ENCODE assay signal across 8 cellular contexts in the genomic region with DNA sequence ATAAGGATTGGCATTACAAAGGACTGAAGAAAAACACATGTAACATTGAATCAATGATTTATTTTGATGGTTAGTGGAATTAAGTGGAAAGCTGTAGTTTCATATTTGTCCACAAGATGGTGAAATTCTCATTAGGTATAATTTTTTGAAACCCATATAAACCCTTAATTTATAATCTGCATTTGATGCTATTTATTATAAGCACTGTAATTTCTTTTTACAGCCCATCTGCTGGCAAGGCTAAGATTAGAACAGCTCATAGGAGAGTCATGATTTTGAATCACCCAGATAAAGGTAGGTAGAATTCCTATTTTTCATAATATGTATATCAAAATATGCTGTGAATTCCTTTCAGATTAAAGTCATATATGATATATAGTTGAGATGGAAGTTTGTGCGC.
DNase-seq lines count a peak whose midpoint lies in the region; ATAC-seq, FAIRE-seq and TF ChIP-seq lines count a peak whose summit lies in the region.

No MANE protein-coding gene starts in this region.

- H3K4me3 ChIP-seq in PC-9 (no peak overlapping the region), fibroblast of villous mesenchyme (ENCODE audit: low read depth, low read length) (no peak overlapping the region), thyroid gland (replicated peaks in 1 of 3) (no peak overlapping the region)

- peak; percentile 96 for FAIRE-seq in A204.1 (lab: Jason Lieb, UNC)

- no TSS peak for BruUV-seq in PC-9 (replicated peaks; lab: Mats Ljungman, UMichigan)

- H3K9me3 ChIP-seq in PC-9 (ENCODE audit: insufficient read depth, low read depth): no peaks in the 10 kb centered on the region; the same call in 1 of the 2 replicates
- no peaks in the 10 kb centered on the region for H3K9me3 ChIP-seq in thyroid gland

- WGBS in thyroid gland, 2 donors: 95 to 100% methylated on average over 1 of the region's 1 CpG

- H3K27me3 ChIP-seq in PC-9 (ENCODE audit: insufficient read depth, low read depth) (no peaks in the 10 kb centered on the region), thyroid gland (no peaks in the 10 kb centered on the region)

- H3K36me3 ChIP-seq in PC-9 (ENCODE audit: low read depth) (0 out of 2 replicates have a peak, but pooled peaks cover 6% of the 10 kb centered on the region), thyroid gland (no peaks in the 10 kb centered on the region)

- CTCF ChIA-PET in PC-9 (lab: Charles Lee): interaction anchor here (0.6 to 1.0 kb wide), 2 partner anchors 91 to 703 kb away, joined by 3 read pairs; no protein-coding TSS in a partner anchor

- no peaks in the 10 kb centered on the region for H3K79me2 ChIP-seq in PC-9 (ENCODE audit: low read depth)

- intact Hi-C loops in PC-9 (cut with micrococcal nuclease; ENCODE audit: unreplicated experiment): loop anchor here (1.0 to 10.0 kb wide), 4 partner anchors 116 to 787 kb away; no protein-coding TSS in a partner anchor
- intact Hi-C loops in thyroid gland (cut with DNase I): loop anchor here (10.0 kb wide), 1 partner anchor 719 kb away; no protein-coding TSS in a partner anchor

- no peaks in the 10 kb centered on the region for H3F3A ChIP-seq in PC-9 (ENCODE audit: insufficient read depth, low read depth)

- TF ChIP-seq CTCF in GM12874 (IDR thresholded peaks at IDR 0.05; ENCODE audit: insufficient read depth, low read depth, low read length) (peak; percentile 18; the same call in 1 of the 2 replicates), PC-9 (conservative IDR thresholded peaks at IDR 0.05) (peak; percentile 75), fibroblast of villous mesenchyme (IDR thresholded peaks at IDR 0.05; ENCODE audit: insufficient read depth, low read depth, low read length) (peak; percentile 55), thyroid gland (IDR thresholded peaks at IDR 0.05) (peak; percentile 16 to 73 (median 61))

- H3K9me2 ChIP-seq in PC-9 (ENCODE audit: insufficient read depth): no peaks in the 10 kb centered on the region

- DNase-seq in PC-9 (no peak), fibroblast of villous mesenchyme (ENCODE audit: low read depth) (peak; percentile 61), thyroid gland (no peak), NCI-H1092 treated with DMSO at 0.1 percent for 48 hours (lab: John Stamatoyannopoulos, UW) (no peak)

- H3K27ac ChIP-seq in PC-9 (no peak overlapping the region), thyroid gland (no peak overlapping the region)

- no peak overlapping the region for H3K4me2 ChIP-seq in PC-9

- H3K4me1 ChIP-seq in PC-9 (replicated peaks; ENCODE audit: insufficient read depth): no peaks in the 10 kb centered on the region
- H3K4me1 ChIP-seq in thyroid gland: no peaks in the 10 kb centered on the region

- no peak overlapping the region for H2AFZ ChIP-seq in PC-9

- TF ChIP-seq POLR2A in thyroid gland (IDR thresholded peaks at IDR 0.05): no peak

- H4K20me1 ChIP-seq in PC-9 (ENCODE audit: insufficient read depth): no peaks in the 10 kb centered on the region

- POLR2A ChIA-PET in PC-9 (lab: Charles Lee; ENCODE audit: unreplicated experiment): no interaction called here

- ATAC-seq in GM19395 (IDR thresholded peaks at IDR 0.05; ENCODE audit: unreplicated experiment): no peak
- ATAC-seq in HG02840 (IDR thresholded peaks at IDR 0.05; ENCODE audit: low FRiP score, unreplicated experiment): no peak

Comparison
In these comparisons a context has a peak if more than half of its experiments do, and no peak if none do; other contexts are left out.
1. CTCF ChIP-seq: peak in every context shown above with its lines; median percentile 75 in PC-9; 61 in thyroid gland; 55 in fibroblast of villous mesenchyme; 18 in GM12874.